Comparison of ENCODE assay signal across 6 cellular contexts in the genomic region with DNA sequence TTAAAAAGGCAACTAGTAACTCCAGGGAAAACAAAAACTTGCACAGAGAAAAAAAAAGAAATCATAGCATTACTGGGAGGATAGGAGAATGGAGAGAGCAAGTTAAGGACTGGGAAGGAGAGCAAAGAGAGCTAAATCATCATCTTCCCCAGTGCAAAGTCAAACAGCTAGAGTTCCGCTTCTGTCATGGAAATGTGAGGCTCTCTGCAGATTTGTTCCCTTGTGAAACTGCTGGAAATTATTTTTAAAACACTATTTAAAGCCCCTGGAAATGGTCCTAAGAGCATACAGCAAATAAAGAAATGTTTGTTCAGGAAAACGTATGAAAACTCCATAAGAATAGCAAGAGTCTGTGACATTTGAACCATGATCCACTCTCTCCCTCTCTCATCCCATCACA.
"Had no signal": no experiment of that assay in that cellular context is flagged by ENCODE, and none has a peak within 500 bp of the region (broad histone marks: within the 10 kb centered on the region; RNA-seq: fewer than 3 reads in every experiment).

No MANE protein-coding gene starts in this region.

- DNase-seq: GM23248, GOT3, H7, IMR-90 had no signal

- H3K4me3 ChIP-seq: GM23248, HAP-1, K562 had no signal

- H3K27ac ChIP-seq: GM23248 had no signal
